Comparison of ENCODE assay signal across 8 cellular contexts in the genomic region with DNA sequence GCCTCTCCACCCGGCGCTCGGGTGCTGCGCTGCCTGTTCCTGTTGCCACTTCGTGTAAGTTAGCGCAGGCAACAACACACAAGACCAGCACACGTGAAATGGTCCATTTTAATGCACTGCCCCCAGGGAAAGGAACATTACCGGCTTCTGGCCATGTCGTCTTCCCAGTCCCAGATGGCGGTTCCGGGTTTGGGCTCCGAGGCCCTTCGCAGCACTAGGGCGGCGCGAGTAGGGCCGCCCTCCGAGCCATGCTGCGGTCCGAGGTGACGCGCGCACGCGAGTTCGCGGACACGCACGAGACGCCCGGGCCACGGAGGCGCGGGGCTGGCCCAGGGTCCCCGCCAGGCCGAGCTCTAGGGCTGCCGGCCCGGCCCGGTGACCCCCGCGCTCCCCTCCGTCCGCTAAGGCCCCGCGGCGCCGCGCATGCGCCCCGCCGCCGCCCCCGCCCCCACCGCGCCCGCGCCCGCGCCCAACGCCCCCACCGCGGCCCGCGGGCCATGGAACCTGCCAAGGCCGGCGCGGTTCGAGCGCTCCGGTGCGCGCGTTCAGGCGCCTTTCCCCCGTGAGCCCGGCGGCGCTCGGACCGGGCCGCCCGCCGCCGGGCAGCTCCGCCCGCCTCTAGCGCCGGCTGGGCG. TPM values are rescaled to one million over a fixed set of nuclear protein-coding genes. Genes with fewer than 3 reads are reported as not detected.
A peak's percentile ranks its signal among the peaks of the same experiment; 100 is the strongest.
DNase-seq lines count a peak whose midpoint lies in the region; ATAC-seq lines count a peak whose summit lies in the region.

No MANE protein-coding gene starts in this region.

- POLR2A ChIA-PET in T-cell (lab: Charles Lee), result interaction anchor here in 1 of 2 donors (0.6 kb wide), 1 partner anchor 34 kb away, joined by 3 read pairs; no protein-coding TSS in a partner anchor

- no peaks in the 10 kb centered on the region for H3K9me3 Mint-ChIP-seq in T-cell

- H3K27ac Mint-ChIP-seq in T-cell, result peak overlapping the region; percentile 91 to 94

- CTCF ChIA-PET in T-cell (lab: Charles Lee), result interaction anchor here (1.1 to 3.3 kb wide), 2 partner anchors 19 kb away, joined by 6 to 27 read pairs; no protein-coding TSS in a partner anchor

- H3K4me1 Mint-ChIP-seq in T-cell, result peaks cover 46 to 54% (median 51%) of the 10 kb centered on the region in 3 donors

- ATAC-seq in GM21367 (IDR thresholded peaks at IDR 0.05; ENCODE audit: unreplicated experiment) (peak; percentile 31), T-cell (replicated peaks in 1 of 4) (peak; percentile 69 to 77 (median 73))

- DNase-seq in DMS153 treated with DMSO at 0.1 percent for 48 hours (lab: John Stamatoyannopoulos, UW; ENCODE audit: unreplicated experiment) (peak; percentile 8), HUDEP-2 (lab: John Stamatoyannopoulos, UW; ENCODE audit: unreplicated experiment in 76 of 76) (peak in 57 of 76 experiments; percentile 3 to 88 (median 48)), T-cell (peak; percentile 40 to 79 (median 58)), amygdala (lab: John Stamatoyannopoulos, UW) (peak in 39 of 56 donors; percentile 16 to 85 (median 50)), hepatic stellate cell (ENCODE audit: low spot score) (peak; percentile 85), renal cortical epithelial cell (ENCODE audit: low read depth) (peak; percentile 35), cerebellar nuclear complex (lab: John Stamatoyannopoulos, UW) (no peak)

- H3K27me3 Mint-ChIP-seq in T-cell, result no peaks in the 10 kb centered on the region

- H3K4me3 Mint-ChIP-seq in T-cell, result peak overlapping the region; percentile 89 to 93 (median 90)

- H3K36me3 Mint-ChIP-seq in T-cell, result peaks cover 5% of the 10 kb centered on the region

RNA-seq across cellular contexts. Expression of a gene that starts 0.4 kb away (rescaled TPM):
- 10 to 100 TPM; 24.6 to 33.3 (median 28.4) TPM for total RNA-seq in T-cell
- 6.1 and 14.5 TPM in 2 replicates for total RNA-seq in renal cortical epithelial cell

Comparison
In these comparisons a context has a peak if more than half of its experiments do, and no peak if none do; other contexts are left out.
1. DNase-seq: peak in DMS153 treated with DMSO at 0.1 percent for 48 hours (single experiment), HUDEP-2 (57 of 76), T-cell (34 of 34), amygdala (39 of 56), hepatic stellate cell (single experiment) and renal cortical epithelial cell (single experiment); none in cerebellar nuclear complex (0 of 2).